Comparison of ENCODE assay signal across 22 cellular contexts in the genomic region with DNA sequence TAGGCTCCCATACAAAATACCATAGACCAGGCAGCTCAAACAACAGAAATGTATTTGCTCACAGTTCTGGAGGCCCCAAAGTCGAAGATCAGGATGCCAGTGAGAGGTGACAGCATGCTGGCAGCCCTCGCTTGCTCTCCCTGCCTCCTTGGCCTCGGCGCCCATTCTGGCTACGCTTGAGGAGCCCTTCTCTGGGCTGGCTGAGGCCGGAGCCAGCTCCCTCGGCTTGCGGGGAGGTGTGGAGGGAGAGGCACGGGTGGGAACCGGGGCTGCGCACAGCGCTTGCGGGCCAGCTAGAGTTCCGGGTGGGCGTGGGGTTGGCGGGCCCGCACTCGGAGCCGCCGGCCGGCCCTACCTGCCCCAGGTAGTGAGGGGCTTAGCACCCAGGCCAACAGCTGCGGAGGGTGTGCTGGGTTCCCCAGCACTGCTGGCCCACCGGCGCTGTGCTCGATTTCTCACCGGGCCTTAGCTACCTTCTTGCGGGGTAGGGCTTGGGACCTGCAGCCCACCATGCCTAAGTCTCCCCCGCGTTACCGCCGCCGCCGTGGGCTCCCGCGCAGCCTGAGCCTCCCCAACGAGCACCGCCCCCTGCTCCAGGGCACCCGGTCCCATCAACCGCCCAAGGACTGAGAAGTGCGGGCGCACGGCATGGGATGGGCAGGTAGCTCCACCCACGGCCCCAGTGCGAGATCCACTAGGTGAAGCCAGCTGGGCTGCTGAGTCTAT. TPM values are rescaled to one million over a fixed set of nuclear protein-coding genes. Genes with fewer than 3 reads are reported as not detected.
DNase-seq lines count a peak whose midpoint lies in the region; ATAC-seq lines count a peak whose summit lies in the region.
"Had no signal": no experiment of that assay in that cellular context is flagged by ENCODE, and none has a peak within 500 bp of the region (broad histone marks: within the 10 kb centered on the region; RNA-seq: fewer than 3 reads in every experiment).

No MANE protein-coding gene starts in this region.

- DNase-seq in T-helper 1 cell (no peak), cardiac septum (ENCODE audit: low spot score) (peak; percentile 68), Right ventricle myocardium superior (no peak), OCI-M2 (lab: John Stamatoyannopoulos, UW; ENCODE audit: unreplicated experiment) (no peak), NCI-H748 treated with DMSO at 0.1 percent for 48 hours (lab: John Stamatoyannopoulos, UW) (no peak)
- DNase-seq in natural killer cell treated with Interleukin-12 subunit alpha and Interleukin-12 subunit beta and Interleukin-15 and Interleukin-18, amount 100 ng/mL, for 72 hours (ENCODE audit: low spot score): no peak
- DNase-seq: amniotic stem cell; CD4-positive, CD25-positive, alpha-beta regulatory T cell; foreskin fibroblast; left colon; mesenchymal stem cell; NCI-H1694 treated with DMSO at 0.1 percent for 48 hours; NCI-H524 treated with DMSO at 0.1 percent for 48 hours; ovary; retina; stimulated activated CD4-positive, alpha-beta T cell treated with anti-CD3 and anti-CD28 coated beads, Interleukin-4, amount 100 ng/mL, for 1 hour; stimulated activated naive B cell treated with anti-CD40 and anti-IgM and Interleukin-4, amounts not matched to agents 10 μg/mL and 1 μg/mL and 100 μg/mL, for 72 hours; T-helper 17 cell had no signal

- ATAC-seq in Right ventricle myocardium superior (ENCODE audit: poor library complexity) (no peak), GM21367 (IDR thresholded peaks at IDR 0.05; ENCODE audit: unreplicated experiment) (no peak)
- ATAC-seq in natural killer cell treated with Interleukin-12 subunit alpha and Interleukin-12 subunit beta and Interleukin-15 and Interleukin-18, amount 100 ng/mL, for 72 hours: no peak
- ATAC-seq: left colon; stimulated activated naive B cell treated with anti-CD40 and anti-IgM and Interleukin-4, amounts not matched to agents 10 μg/mL and 1 μg/mL and 100 μg/mL, for 72 hours; T-helper 17 cell; WTC11 had no signal

- H3K27ac Mint-ChIP-seq in T-helper 1 cell treated with Interleukin-12 subunit alpha and Interleukin-12 subunit beta and Interleukin-4 antibody, amounts not matched to agents 30 μg/mL and 1 μg/mL, for 36 hours: peak overlapping the region; percentile 26
- H3K27ac Mint-ChIP-seq in natural killer cell treated with Interleukin-12 subunit alpha and Interleukin-12 subunit beta and Interleukin-15 and Interleukin-18, amount 100 ng/mL, for 72 hours: peak overlapping the region; percentile 93 to 99
- H3K27ac Mint-ChIP-seq: WTC11 had no signal

- H3K36me3 Mint-ChIP-seq in T-helper 1 cell treated with Interleukin-12 subunit alpha and Interleukin-12 subunit beta and Interleukin-4 antibody, amounts not matched to agents 30 μg/mL and 1 μg/mL, for 36 hours (ENCODE audit: low read depth): peaks cover 34% of the 10 kb centered on the region
- H3K36me3 Mint-ChIP-seq in natural killer cell treated with Interleukin-12 subunit alpha and Interleukin-12 subunit beta and Interleukin-15 and Interleukin-18, amount 100 ng/mL, for 72 hours: peaks cover 26% of the 10 kb centered on the region

- H3K9me3 Mint-ChIP-seq in T-helper 1 cell treated with Interleukin-12 subunit alpha and Interleukin-12 subunit beta and Interleukin-4 antibody, amounts not matched to agents 30 μg/mL and 1 μg/mL, for 36 hours: peaks cover 25% of the 10 kb centered on the region
- peaks cover 8% of the 10 kb centered on the region for H3K9me3 Mint-ChIP-seq in natural killer cell treated with Interleukin-12 subunit alpha and Interleukin-12 subunit beta and Interleukin-15 and Interleukin-18, amount 100 ng/mL, for 72 hours

- H3K27me3 Mint-ChIP-seq in T-helper 1 cell treated with Interleukin-12 subunit alpha and Interleukin-12 subunit beta and Interleukin-4 antibody, amounts not matched to agents 30 μg/mL and 1 μg/mL, for 36 hours (ENCODE audit: low read depth): peaks cover 16% of the 10 kb centered on the region
- no peaks in the 10 kb centered on the region for H3K27me3 Mint-ChIP-seq in natural killer cell treated with Interleukin-12 subunit alpha and Interleukin-12 subunit beta and Interleukin-15 and Interleukin-18, amount 100 ng/mL, for 72 hours
- H3K27me3 Mint-ChIP-seq: stimulated activated naive B cell treated with anti-CD40 and anti-IgM and Interleukin-4, amounts not matched to agents 10 μg/mL and 1 μg/mL and 100 μg/mL, for 72 hours; T-helper 17 cell had no signal

- intact Hi-C loops in cardiac septum (cut with DNase I): no loop called here
- intact Hi-C loops in Right ventricle myocardium superior (cut with DNase I): loop anchor here (10.0 kb wide), 1 partner anchor 49 kb away; no protein-coding TSS in a partner anchor

- H3K4me1 Mint-ChIP-seq in T-helper 1 cell treated with Interleukin-12 subunit alpha and Interleukin-12 subunit beta and Interleukin-4 antibody, amounts not matched to agents 30 μg/mL and 1 μg/mL, for 36 hours (ENCODE audit: low read depth): peaks cover 43% of the 10 kb centered on the region
- H3K4me1 Mint-ChIP-seq in natural killer cell treated with Interleukin-12 subunit alpha and Interleukin-12 subunit beta and Interleukin-15 and Interleukin-18, amount 100 ng/mL, for 72 hours (ENCODE audit: low read depth in 2 of 2): peaks cover 42 to 48% of the 10 kb centered on the region in 2 donors

- no peak overlapping the region for H3K4me3 Mint-ChIP-seq in T-helper 1 cell treated with Interleukin-12 subunit alpha and Interleukin-12 subunit beta and Interleukin-4 antibody, amounts not matched to agents 30 μg/mL and 1 μg/mL, for 36 hours
- peak overlapping the region; percentile 81 for H3K4me3 Mint-ChIP-seq in natural killer cell treated with Interleukin-12 subunit alpha and Interleukin-12 subunit beta and Interleukin-15 and Interleukin-18, amount 100 ng/mL, for 72 hours
- H3K4me3 Mint-ChIP-seq: stimulated activated naive B cell treated with anti-CD40 and anti-IgM and Interleukin-4, amounts not matched to agents 10 μg/mL and 1 μg/mL and 100 μg/mL, for 72 hours; T-helper 17 cell; WTC11 had no signal

RNA-seq across cellular contexts. Expression of gene SERPINB9, which starts 32.6 kb away (rescaled TPM):
- total RNA-seq in cardiac septum: 5.3 TPM
- total RNA-seq in Right ventricle myocardium superior: 2.9 TPM
- 100 to 1,000 TPM in 1 of 2 donors, 10 to 100 TPM in 1; 59.0 to 159 TPM for total RNA-seq in natural killer cell treated with Interleukin-12 subunit alpha and Interleukin-12 subunit beta and Interleukin-15 and Interleukin-18, amount 100 ng/mL, for 72 hours
- total RNA-seq: SK-MEL-5 had no signal

RNA-seq across cellular contexts. Expression of gene SERPINB6, which starts 35.6 kb away (rescaled TPM):
- total RNA-seq in cardiac septum: 171 TPM
- 265 TPM for total RNA-seq in Right ventricle myocardium superior
- total RNA-seq in natural killer cell treated with Interleukin-12 subunit alpha and Interleukin-12 subunit beta and Interleukin-15 and Interleukin-18, amount 100 ng/mL, for 72 hours: 100 to 1,000 TPM; 158 to 170 TPM
